In the genomic region with DNA sequence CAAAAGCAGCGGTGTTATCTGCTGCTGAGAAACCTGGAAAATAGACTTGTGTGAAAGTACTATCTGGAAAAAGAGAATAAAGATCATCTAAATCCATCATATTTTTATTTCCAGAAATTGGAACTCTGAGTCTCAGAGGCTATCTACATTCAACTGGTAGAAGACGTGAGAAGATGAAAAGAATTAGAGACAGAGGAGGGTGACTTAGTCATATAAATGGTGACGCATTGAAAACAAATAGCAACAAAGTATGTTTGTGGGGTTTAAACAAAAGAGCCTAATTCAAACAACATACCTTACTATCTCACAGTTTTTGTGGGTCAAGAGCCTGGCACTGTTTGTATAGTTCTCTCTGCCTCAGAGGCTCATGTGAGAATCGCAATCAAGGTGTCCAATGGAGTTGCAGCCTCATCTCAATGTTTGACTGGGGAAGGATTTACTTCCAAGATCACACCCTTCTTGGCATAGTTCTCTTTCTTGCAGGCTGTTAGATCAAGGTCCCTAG, we compare ENCODE assay signal across 1 cellular context.
TF ChIP-seq lines count a peak whose summit lies in the region.

No MANE protein-coding gene starts in this region.

TF ChIP-seq in GM23338, 12 proteins besides CTCF, POLR2A, EP300 and RAD21 (continued from another document):
- TF ChIP-seq, protein P1, sequence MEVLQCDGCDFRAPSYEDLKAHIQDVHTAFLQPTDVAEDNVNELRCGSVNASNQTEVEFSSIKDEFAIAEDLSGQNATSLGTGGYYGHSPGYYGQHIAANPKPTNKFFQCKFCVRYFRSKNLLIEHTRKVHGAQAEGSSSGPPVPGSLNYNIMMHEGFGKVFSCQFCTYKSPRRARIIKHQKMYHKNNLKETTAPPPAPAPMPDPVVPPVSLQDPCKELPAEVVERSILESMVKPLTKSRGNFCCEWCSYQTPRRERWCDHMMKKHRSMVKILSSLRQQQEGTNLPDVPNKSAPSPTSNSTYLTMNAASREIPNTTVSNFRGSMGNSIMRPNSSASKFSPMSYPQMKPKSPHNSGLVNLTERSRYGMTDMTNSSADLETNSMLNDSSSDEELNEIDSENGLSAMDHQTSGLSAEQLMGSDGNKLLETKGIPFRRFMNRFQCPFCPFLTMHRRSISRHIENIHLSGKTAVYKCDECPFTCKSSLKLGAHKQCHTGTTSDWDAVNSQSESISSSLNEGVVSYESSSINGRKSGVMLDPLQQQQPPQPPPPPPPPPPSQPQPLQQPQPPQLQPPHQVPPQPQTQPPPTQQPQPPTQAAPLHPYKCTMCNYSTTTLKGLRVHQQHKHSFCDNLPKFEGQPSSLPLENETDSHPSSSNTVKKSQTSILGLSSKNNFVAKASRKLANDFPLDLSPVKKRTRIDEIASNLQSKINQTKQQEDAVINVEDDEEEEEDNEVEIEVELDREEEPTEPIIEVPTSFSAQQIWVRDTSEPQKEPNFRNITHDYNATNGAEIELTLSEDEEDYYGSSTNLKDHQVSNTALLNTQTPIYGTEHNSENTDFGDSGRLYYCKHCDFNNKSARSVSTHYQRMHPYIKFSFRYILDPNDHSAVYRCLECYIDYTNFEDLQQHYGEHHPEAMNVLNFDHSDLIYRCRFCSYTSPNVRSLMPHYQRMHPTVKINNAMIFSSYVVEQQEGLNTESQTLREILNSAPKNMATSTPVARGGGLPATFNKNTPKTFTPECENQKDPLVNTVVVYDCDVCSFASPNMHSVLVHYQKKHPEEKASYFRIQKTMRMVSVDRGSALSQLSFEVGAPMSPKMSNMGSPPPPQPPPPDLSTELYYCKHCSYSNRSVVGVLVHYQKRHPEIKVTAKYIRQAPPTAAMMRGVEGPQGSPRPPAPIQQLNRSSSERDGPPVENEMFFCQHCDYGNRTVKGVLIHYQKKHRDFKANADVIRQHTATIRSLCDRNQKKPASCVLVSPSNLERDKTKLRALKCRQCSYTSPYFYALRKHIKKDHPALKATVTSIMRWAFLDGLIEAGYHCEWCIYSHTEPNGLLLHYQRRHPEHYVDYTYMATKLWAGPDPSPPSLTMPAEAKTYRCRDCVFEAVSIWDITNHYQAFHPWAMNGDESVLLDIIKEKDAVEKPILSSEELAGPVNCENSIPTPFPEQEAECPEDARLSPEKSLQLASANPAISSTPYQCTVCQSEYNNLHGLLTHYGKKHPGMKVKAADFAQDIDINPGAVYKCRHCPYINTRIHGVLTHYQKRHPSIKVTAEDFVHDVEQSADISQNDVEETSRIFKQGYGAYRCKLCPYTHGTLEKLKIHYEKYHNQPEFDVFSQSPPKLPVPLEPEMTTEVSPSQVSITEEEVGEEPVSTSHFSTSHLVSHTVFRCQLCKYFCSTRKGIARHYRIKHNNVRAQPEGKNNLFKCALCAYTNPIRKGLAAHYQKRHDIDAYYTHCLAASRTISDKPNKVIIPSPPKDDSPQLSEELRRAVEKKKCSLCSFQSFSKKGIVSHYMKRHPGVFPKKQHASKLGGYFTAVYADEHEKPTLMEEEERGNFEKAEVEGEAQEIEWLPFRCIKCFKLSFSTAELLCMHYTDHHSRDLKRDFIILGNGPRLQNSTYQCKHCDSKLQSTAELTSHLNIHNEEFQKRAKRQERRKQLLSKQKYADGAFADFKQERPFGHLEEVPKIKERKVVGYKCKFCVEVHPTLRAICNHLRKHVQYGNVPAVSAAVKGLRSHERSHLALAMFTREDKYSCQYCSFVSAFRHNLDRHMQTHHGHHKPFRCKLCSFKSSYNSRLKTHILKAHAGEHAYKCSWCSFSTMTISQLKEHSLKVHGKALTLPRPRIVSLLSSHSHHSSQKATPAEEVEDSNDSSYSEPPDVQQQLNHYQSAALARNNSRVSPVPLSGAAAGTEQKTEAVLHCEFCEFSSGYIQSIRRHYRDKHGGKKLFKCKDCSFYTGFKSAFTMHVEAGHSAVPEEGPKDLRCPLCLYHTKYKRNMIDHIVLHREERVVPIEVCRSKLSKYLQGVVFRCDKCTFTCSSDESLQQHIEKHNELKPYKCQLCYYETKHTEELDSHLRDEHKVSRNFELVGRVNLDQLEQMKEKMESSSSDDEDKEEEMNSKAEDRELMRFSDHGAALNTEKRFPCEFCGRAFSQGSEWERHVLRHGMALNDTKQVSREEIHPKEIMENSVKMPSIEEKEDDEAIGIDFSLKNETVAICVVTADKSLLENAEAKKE (CRISPR knock-in tag; IDR thresholded peaks at IDR 0.05) = no peak
- TF ChIP-seq CREB1 (CRISPR knock-in tag; IDR thresholded peaks at IDR 0.05; ENCODE audit: low read depth) = no peak
